8 cellular contexts compared by ENCODE assay signal in the genomic region with DNA sequence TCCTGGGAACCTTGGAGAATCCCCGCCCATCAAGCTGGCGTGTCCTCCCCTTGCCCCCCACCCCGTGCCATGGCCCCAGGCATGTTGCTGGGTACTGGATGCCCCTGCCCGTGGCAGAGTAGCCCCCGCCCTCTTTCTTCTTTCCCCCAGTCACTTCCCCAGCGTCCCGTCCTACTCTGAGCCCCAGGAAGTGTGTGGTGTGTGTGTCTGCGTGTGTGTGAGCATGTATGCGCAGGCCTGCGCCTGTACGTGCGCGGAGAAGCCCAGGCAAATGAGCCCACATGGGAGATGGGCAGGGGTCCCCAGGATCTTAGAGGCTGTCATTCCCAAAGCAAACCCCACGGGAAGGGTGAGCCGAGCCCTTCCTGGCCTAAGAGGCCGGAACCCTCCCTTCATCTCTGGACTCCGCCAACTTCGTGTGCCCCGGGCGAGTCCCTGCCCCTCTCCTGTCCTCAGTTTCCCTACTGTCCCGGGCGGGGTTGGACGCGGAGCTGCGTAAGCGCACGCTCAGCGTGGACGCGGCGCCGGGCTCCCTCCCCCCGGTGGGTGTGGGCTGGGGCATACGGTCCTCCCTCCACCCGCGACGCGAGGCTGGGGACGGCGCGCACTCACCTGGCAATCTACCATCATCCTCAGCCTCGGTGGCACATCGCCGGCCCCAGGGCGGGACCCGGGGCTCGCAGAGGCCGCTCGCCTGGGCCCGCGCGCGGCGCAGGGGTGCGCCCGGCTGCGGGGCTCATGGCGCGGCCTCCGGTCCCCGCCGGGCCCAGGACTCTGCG. TPM values are rescaled to one million over a fixed set of nuclear protein-coding genes. Genes with fewer than 3 reads are reported as not detected.
A peak's percentile ranks its signal among the peaks of the same experiment; 100 is the strongest.
DNase-seq lines count a peak whose midpoint lies in the region; ATAC-seq and TF ChIP-seq lines count a peak whose summit lies in the region.

No MANE protein-coding gene starts in this region.

- peak overlapping the region; percentile 90 for H3K4me3 Mint-ChIP-seq in Caco-2 (ENCODE audit: unreplicated experiment)
- H3K4me3 Mint-ChIP-seq in T-helper 1 cell treated with Interleukin-12 subunit alpha and Interleukin-12 subunit beta and Interleukin-4 antibody, amounts not matched to agents 30 μg/mL and 1 μg/mL, for 36 hours: peak overlapping the region; percentile 93

- peak overlapping the region; percentile 81; the same call in 1 of the 2 replicates for H3K9ac ChIP-seq in iPS-20b (ENCODE audit: low read depth, low read length)

- POLR2A ChIA-PET in Caco-2 (lab: Charles Lee): interaction anchor here (1.0 to 2.7 kb wide), 4 partner anchors 23 to 312 kb away, joined by 3 to 17 read pairs (median 4); a partner anchor contains a TSS

- TF ChIP-seq POLR2A in body of pancreas (IDR thresholded peaks at IDR 0.05): peak in 2 of 3 donors; percentile 24

- H3K9me3 Mint-ChIP-seq in Caco-2 (ENCODE audit: unreplicated experiment): no peaks in the 10 kb centered on the region
- H3K9me3 Mint-ChIP-seq in T-helper 1 cell treated with Interleukin-12 subunit alpha and Interleukin-12 subunit beta and Interleukin-4 antibody, amounts not matched to agents 30 μg/mL and 1 μg/mL, for 36 hours: no peaks in the 10 kb centered on the region

- TF ChIP-seq CTCF in Caco-2 (IDR thresholded peaks at IDR 0.05; ENCODE audit: insufficient read depth in 1 of 2, low read depth in 1 of 2, low read length in 1 of 2, severe bottlenecking in 1 of 2, unreplicated experiment in 1 of 2) (no peak), body of pancreas (IDR thresholded peaks at IDR 0.05) (no peak)

- CTCF ChIA-PET in Caco-2 (lab: Charles Lee): interaction anchor here (0.6 to 1.4 kb wide), 4 partner anchors 32 to 126 kb away, joined by 3 to 5 read pairs (median 4); no protein-coding TSS in a partner anchor

- peak overlapping the region; percentile 86 for H3K4me3 ChIP-seq in Caco-2 (ENCODE audit: low read depth, low read length)
- H3K4me3 ChIP-seq in body of pancreas: peak overlapping the region; percentile 36 to 51
- H3K4me3 ChIP-seq in iPS-20b (ENCODE audit: low read length): peak overlapping the region; percentile 87

- ATAC-seq in GM19463 (IDR thresholded peaks at IDR 0.05; ENCODE audit: unreplicated experiment) (peak; percentile 21), body of pancreas (peak; percentile 34)

- peaks cover 4% of the 10 kb centered on the region for H3K4me1 Mint-ChIP-seq in Caco-2 (ENCODE audit: low read depth, unreplicated experiment)
- H3K4me1 Mint-ChIP-seq in T-helper 1 cell treated with Interleukin-12 subunit alpha and Interleukin-12 subunit beta and Interleukin-4 antibody, amounts not matched to agents 30 μg/mL and 1 μg/mL, for 36 hours (ENCODE audit: low read depth): peaks cover 35% of the 10 kb centered on the region

- H3K27ac ChIP-seq in body of pancreas (peak overlapping the region; percentile 86 to 95 (median 88)), iPS-20b (ENCODE audit: low read length) (no peak overlapping the region)

- no TSS peak for BruUV-seq in Caco-2 (replicated peaks; lab: Mats Ljungman, UMichigan)

- peak overlapping the region; percentile 94 for H3K27ac Mint-ChIP-seq in Caco-2 (ENCODE audit: unreplicated experiment)
- H3K27ac Mint-ChIP-seq in T-helper 1 cell treated with Interleukin-12 subunit alpha and Interleukin-12 subunit beta and Interleukin-4 antibody, amounts not matched to agents 30 μg/mL and 1 μg/mL, for 36 hours: peak overlapping the region; percentile 94

- peaks cover 26% of the 10 kb centered on the region for H3K36me3 Mint-ChIP-seq in Caco-2 (ENCODE audit: insufficient read depth, unreplicated experiment)
- peaks cover 1% of the 10 kb centered on the region for H3K36me3 Mint-ChIP-seq in T-helper 1 cell treated with Interleukin-12 subunit alpha and Interleukin-12 subunit beta and Interleukin-4 antibody, amounts not matched to agents 30 μg/mL and 1 μg/mL, for 36 hours (ENCODE audit: low read depth)

- WGBS in body of pancreas, 2 donors: 3 to 10% methylated on average over 8 to 47 of the region's 63 CpGs

- H3K9me3 ChIP-seq in Caco-2 (no peaks in the 10 kb centered on the region), body of pancreas (no peaks in the 10 kb centered on the region), iPS-20b (ENCODE audit: insufficient read depth, low read depth, low read length) (no peaks in the 10 kb centered on the region)

- peak in 1 of 2 experiments; percentile 25 for DNase-seq in Caco-2
- DNase-seq in HK-2 (ENCODE audit: unreplicated experiment): peak; percentile 55
- peak; percentile 61 to 66 (median 64) for DNase-seq in body of pancreas
- DNase-seq in stimulated activated CD4-positive, alpha-beta T cell treated with anti-CD3 and anti-CD28 coated beads, Interleukin-1b, Interleukin-23, amount 100 ng/mL, for 48 hours: peak; percentile 60
- DNase-seq in DMS153 (lab: John Stamatoyannopoulos, UW): no peak

- no peaks in the 10 kb centered on the region for H3K27me3 Mint-ChIP-seq in Caco-2 (ENCODE audit: insufficient read depth, unreplicated experiment)
- no peaks in the 10 kb centered on the region for H3K27me3 Mint-ChIP-seq in T-helper 1 cell treated with Interleukin-12 subunit alpha and Interleukin-12 subunit beta and Interleukin-4 antibody, amounts not matched to agents 30 μg/mL and 1 μg/mL, for 36 hours (ENCODE audit: low read depth)

- H3K27me3 ChIP-seq in Caco-2 (replicated peaks; ENCODE audit: control insufficient read depth, insufficient read depth, low read length): no peaks in the 10 kb centered on the region
- H3K27me3 ChIP-seq in body of pancreas: no peaks in the 10 kb centered on the region
- peaks cover 22% of the 10 kb centered on the region for H3K27me3 ChIP-seq in iPS-20b (ENCODE audit: insufficient read depth, low read length)

- H3K4me1 ChIP-seq in Caco-2 (peaks cover 11% of the 10 kb centered on the region), body of pancreas (peaks cover 49% of the 10 kb centered on the region), iPS-20b (ENCODE audit: insufficient read depth, low read length) (peaks cover 5% of the 10 kb centered on the region; the same call in 1 of the 2 replicates)

- intact Hi-C loops in Caco-2 (cut with micrococcal nuclease; ENCODE audit: unreplicated experiment) (loop anchor here (1.0 kb wide), 1 partner anchor 126 kb away; no protein-coding TSS in a partner anchor), body of pancreas (cut with DNase I) (loop anchor here (5.0 kb wide), 1 partner anchor 106 kb away; no protein-coding TSS in a partner anchor)

- H3K36me3 ChIP-seq in Caco-2 (ENCODE audit: control insufficient read depth, insufficient read depth, low read length): peaks cover 3% of the 10 kb centered on the region; the same call in 1 of the 2 replicates
- H3K36me3 ChIP-seq in body of pancreas (replicated peaks in 1 of 2; ENCODE audit: insufficient read depth in 1 of 2, low read depth in 2 of 2): no peaks in the 10 kb centered on the region
- no peaks in the 10 kb centered on the region for H3K36me3 ChIP-seq in iPS-20b (ENCODE audit: insufficient read depth, low read depth, low read length)

RNA-seq across cellular contexts. Expression of a gene that starts 15.2 kb away (rescaled TPM):
- total RNA-seq in Caco-2 (2022) (0.14 and 0.16 TPM in 2 replicates), body of pancreas (1 to 10 TPM; 5.4 to 9.2 TPM)

RNA-seq across cellular contexts. Expression of a gene that starts 27.5 kb away (rescaled TPM):
- total RNA-seq in Caco-2 (2022) (18.7 and 19.7 TPM in 2 replicates), body of pancreas (10 to 100 TPM; 27.8 to 64.6 TPM)
